In the genomic region with DNA sequence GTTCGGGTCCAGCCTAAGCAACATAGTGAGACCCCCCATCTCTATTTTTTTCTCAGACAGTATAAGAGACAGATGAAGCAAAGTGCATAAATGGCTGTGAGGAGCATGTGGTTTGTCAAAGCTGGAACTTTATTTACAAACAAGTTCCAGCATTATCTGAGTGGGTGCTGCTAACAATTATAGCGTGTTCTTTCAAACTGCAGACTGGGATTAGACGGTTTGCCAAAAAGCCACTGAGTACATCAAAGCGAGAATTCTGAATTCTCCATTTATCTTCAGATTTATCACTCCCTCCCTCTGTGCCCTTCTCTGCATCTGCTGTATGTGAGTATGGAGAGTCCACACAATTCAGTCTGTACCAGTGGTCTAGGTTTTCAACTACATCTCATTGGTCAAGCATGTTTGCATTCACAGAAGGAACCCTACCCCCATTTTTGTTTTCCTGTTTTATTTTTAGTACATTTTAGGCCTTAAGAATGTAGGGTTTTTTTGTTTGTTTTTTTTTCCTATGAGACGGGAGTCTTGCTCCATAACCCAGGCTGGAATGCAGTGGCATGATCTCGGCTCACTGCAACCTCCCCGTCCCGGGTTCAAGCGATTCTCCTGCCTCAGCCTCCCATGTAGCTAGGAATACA, we compare ENCODE assay signal across 8 cellular contexts.
DNase-seq lines count a peak whose midpoint lies in the region.
"Had no signal": no experiment of that assay in that cellular context is flagged by ENCODE, and none has a peak within 500 bp of the region (broad histone marks: within the 10 kb centered on the region; RNA-seq: fewer than 3 reads in every experiment).

No MANE protein-coding gene starts in this region.

- H3K9me3 ChIP-seq in subcutaneous abdominal adipose tissue (ENCODE audit: control insufficient read depth in 5 of 5, low read length in 5 of 5), result no peaks in the 10 kb centered on the region

- H3K27me3 ChIP-seq in layer of hippocampus (ENCODE audit: control insufficient read depth, insufficient read depth, low read length) (no peaks in the 10 kb centered on the region), subcutaneous abdominal adipose tissue (ENCODE audit: control insufficient read depth in 5 of 5, insufficient read depth in 4 of 5, low read length in 5 of 5) (no peaks in the 10 kb centered on the region)

- H3K27ac ChIP-seq in layer of hippocampus (ENCODE audit: low read depth, low read length) (peak overlapping the region; percentile 75), subcutaneous abdominal adipose tissue (ENCODE audit: low read depth, low read length) (peak overlapping the region; percentile 66)

- peak overlapping the region; percentile 33 to 67 (median 52) for H3K4me3 ChIP-seq in subcutaneous abdominal adipose tissue (ENCODE audit: low read depth in 1 of 5, low read length in 5 of 5)

- no peaks in the 10 kb centered on the region for H3K36me3 ChIP-seq in subcutaneous abdominal adipose tissue (ENCODE audit: control insufficient read depth in 5 of 5, insufficient read depth in 5 of 5, low read length in 5 of 5)

- peaks cover 7 to 20% (median 13%) of the 10 kb centered on the region in 5 donors for H3K4me1 ChIP-seq in subcutaneous abdominal adipose tissue (ENCODE audit: control insufficient read depth in 5 of 5, insufficient read depth in 5 of 5, low read length in 5 of 5)

- peak overlapping the region in 4 of 5 donors; percentile 23 to 71 (median 52) for H3K9ac ChIP-seq in subcutaneous abdominal adipose tissue (ENCODE audit: low read length in 5 of 5)

- DNase-seq in HCEC 1CT (peak; percentile 69), amniotic epithelial cell (ENCODE audit: low read depth) (peak; percentile 69), LoVo (ENCODE audit: low spot score) (no peak), kidney glomerular epithelial cell (lab: John Stamatoyannopoulos, UW) (no peak), GDM1 (lab: John Stamatoyannopoulos, UW) (no peak)
- DNase-seq: left cardiac atrium had no signal

Comparison
In these comparisons a context has a peak if more than half of its experiments do, and no peak if none do; other contexts are left out.
1. DNase-seq: peak in HCEC 1CT (single experiment) and amniotic epithelial cell (single experiment); none in LoVo (single experiment), kidney glomerular epithelial cell (single experiment) and GDM1 (single experiment).